14 cellular contexts compared by ENCODE assay signal in the genomic region with DNA sequence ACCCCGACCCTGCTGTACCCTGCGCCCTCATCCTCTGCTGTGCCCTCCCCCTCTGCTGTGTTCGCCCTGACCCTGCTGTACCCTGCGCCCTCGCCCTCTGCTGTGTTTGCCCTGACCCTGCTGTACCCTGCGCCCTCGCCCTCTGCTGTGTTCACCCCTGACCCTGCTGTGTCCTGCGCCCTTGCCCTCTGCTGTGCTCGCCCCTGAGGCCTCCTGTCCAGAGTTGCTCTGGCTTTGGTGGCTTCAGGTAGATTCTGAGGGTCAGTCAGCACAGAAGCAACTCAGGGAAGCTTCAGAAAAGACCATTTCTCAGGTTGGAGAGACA. TPM values are rescaled to one million over a fixed set of nuclear protein-coding genes. Genes with fewer than 3 reads are reported as not detected.
DNase-seq lines count a peak whose midpoint lies in the region; ATAC-seq, FAIRE-seq and TF ChIP-seq lines count a peak whose summit lies in the region.
"Had no signal": no experiment of that assay in that cellular context is flagged by ENCODE, and none has a peak within 500 bp of the region (broad histone marks: within the 10 kb centered on the region; RNA-seq: fewer than 3 reads in every experiment).

No MANE protein-coding gene starts in this region.

- no peak overlapping the region for H3K9ac ChIP-seq in neural progenitor cell
- H3K9ac ChIP-seq: BLaER1 treated with 17β-estradiol and CSF1 and Interleukin-3, amounts not matched to agents 10 nM and 100 nM had no signal

- peak; percentile 58 for FAIRE-seq in bronchial epithelial cell (lab: Jason Lieb, UNC)
- FAIRE-seq: GM12878 had no signal

- no peaks in the 10 kb centered on the region for H3K4me1 ChIP-seq in neural progenitor cell

- no peak overlapping the region for H3K27ac ChIP-seq in neural progenitor cell
- H3K27ac ChIP-seq: BLaER1 treated with 17β-estradiol and CSF1 and Interleukin-3, amounts not matched to agents 10 nM and 100 nM had no signal

- TF ChIP-seq CTCF in bronchial epithelial cell (IDR thresholded peaks at IDR 0.05; ENCODE audit: insufficient read depth, low read length, severe bottlenecking), result no peak
- TF ChIP-seq CTCF in neural progenitor cell (IDR thresholded peaks at IDR 0.05), result no peak

- peaks cover 80% of the 10 kb centered on the region for H3K36me3 Mint-ChIP-seq in T-helper 2 cell treated with Interferon-gamma antibody and Interleukin-4, amounts not matched to agents 5 μg/mL and 100 μg/mL, for 36 hours (ENCODE audit: low read depth)
- H3K36me3 Mint-ChIP-seq in neural progenitor cell, result peaks cover 40% of the 10 kb centered on the region

- no peak overlapping the region for H3K4me3 Mint-ChIP-seq in T-helper 2 cell treated with Interferon-gamma antibody and Interleukin-4, amounts not matched to agents 5 μg/mL and 100 μg/mL, for 36 hours
- no peak overlapping the region for H3K4me3 Mint-ChIP-seq in neural progenitor cell

- peak; percentile 25 for TF ChIP-seq POLR2A in GM18505 (IDR thresholded peaks at IDR 0.05; ENCODE audit: borderline replicate concordance, extremely low read depth, insufficient read depth, insufficient read length)

- H3K27ac Mint-ChIP-seq in T-helper 2 cell treated with Interferon-gamma antibody and Interleukin-4, amounts not matched to agents 5 μg/mL and 100 μg/mL, for 36 hours, result peak overlapping the region; percentile 41
- peak overlapping the region; percentile 57 for H3K27ac Mint-ChIP-seq in neural progenitor cell

- peaks cover 45% of the 10 kb centered on the region for H3K36me3 ChIP-seq in bronchial epithelial cell (ENCODE audit: control insufficient read depth, insufficient read depth, low read length)
- no peaks in the 10 kb centered on the region for H3K36me3 ChIP-seq in neural progenitor cell

- no peak for DNase-seq in T-helper 2 cell treated with Interferon-gamma antibody and Interleukin-4, amounts not matched to agents 5 μg/mL and 100 μg/mL, for 36 hours (ENCODE audit: low spot score)
- DNase-seq in T-helper 2 cell (no peak), bronchial epithelial cell (ENCODE audit: low read depth) (no peak), neural progenitor cell (ENCODE audit: low spot score) (no peak), HuH-7 (ENCODE audit: low spot score) (no peak), CD1c-positive myeloid dendritic cell (ENCODE audit: extremely low spot score) (no peak)
- DNase-seq: DMS79, NCI-H146, NCI-H2227 treated with DMSO at 0.1 percent for 48 hours, NCI-H524 treated with DMSO at 0.1 percent for 48 hours had no signal

- H3K27me3 ChIP-seq in bronchial epithelial cell (ENCODE audit: control insufficient read depth, insufficient read depth, low read length) (no peaks in the 10 kb centered on the region), neural progenitor cell (no peaks in the 10 kb centered on the region)
- H3K27me3 ChIP-seq: BLaER1 treated with 17β-estradiol and CSF1 and Interleukin-3, amounts not matched to agents 10 nM and 100 nM had no signal

- H3K4me2 ChIP-seq in neural progenitor cell, result no peak overlapping the region
- H3K4me2 ChIP-seq: BLaER1 treated with 17β-estradiol and CSF1 and Interleukin-3, amounts not matched to agents 10 nM and 100 nM had no signal

- H3K9me3 ChIP-seq in neural progenitor cell (ENCODE audit: low read depth), result no peaks in the 10 kb centered on the region
- H3K9me3 ChIP-seq: BLaER1 treated with 17β-estradiol and CSF1 and Interleukin-3, amounts not matched to agents 10 nM and 100 nM had no signal

- no peaks in the 10 kb centered on the region for H3K79me2 ChIP-seq in neural progenitor cell (ENCODE audit: low read depth)

- H3K4me1 Mint-ChIP-seq in T-helper 2 cell treated with Interferon-gamma antibody and Interleukin-4, amounts not matched to agents 5 μg/mL and 100 μg/mL, for 36 hours (ENCODE audit: low read depth), result peaks cover 18% of the 10 kb centered on the region
- peaks cover 17% of the 10 kb centered on the region for H3K4me1 Mint-ChIP-seq in neural progenitor cell

- H4K20me1 ChIP-seq in neural progenitor cell (ENCODE audit: low read depth), result peaks cover 9% of the 10 kb centered on the region

- no peaks in the 10 kb centered on the region for H3K9me3 Mint-ChIP-seq in T-helper 2 cell treated with Interferon-gamma antibody and Interleukin-4, amounts not matched to agents 5 μg/mL and 100 μg/mL, for 36 hours
- no peaks in the 10 kb centered on the region for H3K9me3 Mint-ChIP-seq in neural progenitor cell

- no peaks in the 10 kb centered on the region for H3K27me3 Mint-ChIP-seq in T-helper 2 cell treated with Interferon-gamma antibody and Interleukin-4, amounts not matched to agents 5 μg/mL and 100 μg/mL, for 36 hours (ENCODE audit: low read depth)
- peaks cover 8% of the 10 kb centered on the region for H3K27me3 Mint-ChIP-seq in neural progenitor cell (ENCODE audit: insufficient read depth, low read depth)

- ATAC-seq in GM18505 (IDR thresholded peaks at IDR 0.05; ENCODE audit: unreplicated experiment), result no peak
- ATAC-seq in GM19395 (IDR thresholded peaks at IDR 0.05; ENCODE audit: unreplicated experiment), result no peak
- ATAC-seq: GM12878 had no signal

- H2AFZ ChIP-seq in neural progenitor cell (replicated peaks), result no peak overlapping the region

- no peak overlapping the region for H3K4me3 ChIP-seq in bronchial epithelial cell (ENCODE audit: low read depth, low read length)
- no peak overlapping the region for H3K4me3 ChIP-seq in neural progenitor cell
- H3K4me3 ChIP-seq: BLaER1 treated with 17β-estradiol and CSF1 and Interleukin-3, amounts not matched to agents 10 nM and 100 nM; GM12878 had no signal

- H3F3A ChIP-seq in neural progenitor cell (ENCODE audit: low read depth), result no peaks in the 10 kb centered on the region

RNA-seq across cellular contexts. Expression of gene ZNF276, which starts 11.5 kb away (rescaled TPM):
- total RNA-seq in bronchial epithelial cell (12.9 and 15.5 TPM in 2 replicates), neural progenitor cell (ENCODE audit: low replicate concordance) (8.4 and 21.7 TPM in 2 replicates)

RNA-seq across cellular contexts. Expression of gene VPS9D1, which starts 12.2 kb away (rescaled TPM):
- total RNA-seq in bronchial epithelial cell (3.4 and 4.6 TPM in 2 replicates), neural progenitor cell (ENCODE audit: low replicate concordance) (1.6 and 4.7 TPM in 2 replicates)

RNA-seq across cellular contexts. Expression of gene SPATA2L, which starts 31.4 kb away (rescaled TPM):
- 12.1 and 14.2 TPM in 2 replicates for total RNA-seq in bronchial epithelial cell
- total RNA-seq in neural progenitor cell (ENCODE audit: low replicate concordance), result 7.6 and 13.2 TPM in 2 replicates

RNA-seq across cellular contexts. Expression of gene CDK10, which starts 46.4 kb away (rescaled TPM):
- 30.5 and 280 TPM in 2 replicates for total RNA-seq in bronchial epithelial cell
- total RNA-seq in neural progenitor cell (ENCODE audit: low replicate concordance), result 75.6 and 107 TPM in 2 replicates
